In the genomic region with DNA sequence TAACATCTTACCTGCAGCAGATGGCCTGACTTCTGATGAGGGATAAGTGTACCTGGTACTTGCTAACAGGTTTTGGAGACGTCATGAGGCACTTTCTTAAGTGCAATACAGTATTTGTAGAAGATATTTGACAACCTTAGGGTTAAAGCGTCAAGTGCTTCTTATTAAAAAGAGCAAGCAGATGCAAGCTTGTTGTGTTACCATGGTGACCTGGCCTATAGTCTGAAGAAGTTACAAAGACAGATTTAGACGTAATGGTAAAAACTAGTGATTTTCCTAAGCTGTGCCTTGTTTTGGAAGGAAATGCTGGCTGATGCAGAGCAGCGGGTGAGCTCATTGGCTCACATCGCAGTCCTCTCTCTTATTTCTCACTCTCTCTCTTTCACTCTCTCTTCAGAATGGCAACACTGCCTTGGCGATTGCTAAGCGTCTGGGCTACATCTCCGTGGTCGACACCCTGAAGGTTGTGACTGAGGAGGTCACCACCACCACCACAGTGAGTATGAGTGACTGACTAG, we compare ENCODE assay signal across 13 cellular contexts.
DNase-seq lines count a peak whose midpoint lies in the region; ATAC-seq, FAIRE-seq and TF ChIP-seq lines count a peak whose summit lies in the region.
"Had no signal": no experiment of that assay in that cellular context is flagged by ENCODE, and none has a peak within 500 bp of the region (broad histone marks: within the 10 kb centered on the region; RNA-seq: fewer than 3 reads in every experiment).

No MANE protein-coding gene starts in this region.

- H3K4me1 ChIP-seq in vagina = peaks cover 10% of the 10 kb centered on the region
- H3K4me1 ChIP-seq: A549 had no signal

- peak overlapping the region; percentile 87 for H3K27ac ChIP-seq in vagina
- H3K27ac ChIP-seq: A549 had no signal

- no peaks in the 10 kb centered on the region for H3K27me3 ChIP-seq in vagina

- ATAC-seq in activated CD4-positive, alpha-beta T cell treated with anti-CD3 and anti-CD28 coated beads for 36 hours = no peak
- ATAC-seq in Right ventricle myocardium superior (ENCODE audit: poor library complexity) = peak; percentile 61
- ATAC-seq in omental fat pad (ENCODE audit: low FRiP score) = peak; percentile 59
- ATAC-seq in HG02763 (IDR thresholded peaks at IDR 0.05; ENCODE audit: unreplicated experiment) = no peak
- ATAC-seq: A549; HCT116; naive thymus-derived CD4-positive, alpha-beta T cell had no signal

- peak overlapping the region; percentile 9 to 34 for H3K4me3 ChIP-seq in vagina
- H3K4me3 ChIP-seq: A549 had no signal

- no peak overlapping the region for H3K4me3 Mint-ChIP-seq in activated CD4-positive, alpha-beta T cell treated with anti-CD3 and anti-CD28 coated beads for 36 hours
- H3K4me3 Mint-ChIP-seq: activated CD4-positive, alpha-beta T cell treated with anti-CD3 and anti-CD28 coated beads, Interleukin-2, amount 10 ng/mL, durations not matched to agents 7 days and 5 days; naive thymus-derived CD4-positive, alpha-beta T cell had no signal

- H3K27ac Mint-ChIP-seq in activated CD4-positive, alpha-beta T cell treated with anti-CD3 and anti-CD28 coated beads for 36 hours = no peak overlapping the region
- H3K27ac Mint-ChIP-seq: activated CD4-positive, alpha-beta T cell treated with anti-CD3 and anti-CD28 coated beads, Interleukin-2, amount 10 ng/mL, durations not matched to agents 7 days and 5 days; naive thymus-derived CD4-positive, alpha-beta T cell had no signal

- no peaks in the 10 kb centered on the region for H3K4me1 Mint-ChIP-seq in activated CD4-positive, alpha-beta T cell treated with anti-CD3 and anti-CD28 coated beads for 36 hours
- H3K4me1 Mint-ChIP-seq: activated CD4-positive, alpha-beta T cell treated with anti-CD3 and anti-CD28 coated beads, Interleukin-2, amount 10 ng/mL, durations not matched to agents 7 days and 5 days; naive thymus-derived CD4-positive, alpha-beta T cell had no signal

- no peaks in the 10 kb centered on the region for H3K9me3 Mint-ChIP-seq in activated CD4-positive, alpha-beta T cell treated with anti-CD3 and anti-CD28 coated beads for 36 hours (ENCODE audit: low read depth)
- H3K9me3 Mint-ChIP-seq: activated CD4-positive, alpha-beta T cell treated with anti-CD3 and anti-CD28 coated beads, Interleukin-2, amount 10 ng/mL, durations not matched to agents 7 days and 5 days had no signal

- DNase-seq in activated CD4-positive, alpha-beta T cell treated with anti-CD3 and anti-CD28 coated beads for 36 hours = peak; percentile 6
- DNase-seq in activated CD4-positive, alpha-beta T cell treated with anti-CD3 and anti-CD28 coated beads for 1 hour = no peak
- no peak for DNase-seq in Right ventricle myocardium superior
- DNase-seq in omental fat pad (ENCODE audit: low spot score) = no peak
- DNase-seq in vagina (ENCODE audit: extremely low spot score in 2 of 2) = no peak
- no peak for DNase-seq in frontal cortex (ENCODE audit: low spot score in 2 of 2)
- no peak for DNase-seq in activated CD4-positive, alpha-beta T cell treated with anti-CD3 and anti-CD28 coated beads, Interleukin-2, amount 50 U/mL, for 4 hours
- DNase-seq: activated CD4-positive, alpha-beta T cell treated with anti-CD3 and anti-CD28 coated beads, Interleukin-2, amount 10 ng/mL, durations not matched to agents 7 days and 5 days; naive thymus-derived CD4-positive, alpha-beta T cell had no signal

- no peak for TF ChIP-seq POLR2A in vagina (IDR thresholded peaks at IDR 0.05)

- no peaks in the 10 kb centered on the region for H3K9me3 ChIP-seq in vagina
- H3K9me3 ChIP-seq: A549 had no signal

- intact Hi-C loops in activated CD4-positive, alpha-beta T cell treated with anti-CD3 and anti-CD28 coated beads for 36 hours (cut with DNase I, micrococcal nuclease) = no loop called here
- intact Hi-C loops in Right ventricle myocardium superior (cut with DNase I) (no loop called here), vagina (cut with DNase I) (loop anchor here (10.0 kb wide), 1 partner anchor 472 kb away; a partner anchor contains a TSS)

- H3K27me3 Mint-ChIP-seq in activated CD4-positive, alpha-beta T cell treated with anti-CD3 and anti-CD28 coated beads for 36 hours = peaks cover 6% of the 10 kb centered on the region

- H3K36me3 ChIP-seq in vagina = no peaks in the 10 kb centered on the region

- no peak for FAIRE-seq in frontal cortex (lab: Jason Lieb, UNC)
- FAIRE-seq: A549, GM12891 had no signal

- H3K36me3 Mint-ChIP-seq in activated CD4-positive, alpha-beta T cell treated with anti-CD3 and anti-CD28 coated beads for 36 hours (ENCODE audit: low read depth) = no peaks in the 10 kb centered on the region
- H3K36me3 Mint-ChIP-seq: naive thymus-derived CD4-positive, alpha-beta T cell had no signal

- TF ChIP-seq CTCF in omental fat pad (IDR thresholded peaks at IDR 0.05) (no peak), vagina (IDR thresholded peaks at IDR 0.05) (no peak)

- CTCF ChIA-PET in activated CD4-positive, alpha-beta T cell treated with anti-CD3 and anti-CD28 coated beads for 36 hours (lab: Charles Lee) = interaction anchor here (1.1 to 1.4 kb wide), 2 partner anchors 15 to 23 kb away, joined by 3 read pairs; no protein-coding TSS in a partner anchor

- POLR2A ChIA-PET in activated CD4-positive, alpha-beta T cell treated with anti-CD3 and anti-CD28 coated beads for 36 hours (lab: Charles Lee) = no interaction called here

Comparison
In these comparisons a context has a peak if more than half of its experiments do, and no peak if none do; other contexts are left out.
1. ATAC-seq: peak in Right ventricle myocardium superior (single experiment) and omental fat pad (single experiment); none in activated CD4-positive, alpha-beta T cell treated with anti-CD3 and anti-CD28 coated beads for 36 hours (single experiment) and HG02763 (single experiment).